ENCODE assay signal across 8 cellular contexts in genomic region chr16:981695-982151, GRCh38. TPM values are rescaled to one million over a fixed set of nuclear protein-coding genes. Genes with fewer than 3 reads are reported as not detected.
DNase-seq lines count a peak whose midpoint lies in the region; ATAC-seq and TF ChIP-seq lines count a peak whose summit lies in the region.

SOX8 (plus strand) TSS chr16:981770; CDS start chr16:981923, 153 bp downstream.

- no peaks in the 10 kb centered on the region for H3K36me3 ChIP-seq in aorta (ENCODE audit: control insufficient read depth in 1 of 2, insufficient read depth in 2 of 2, low read length in 1 of 2)

- H3K36me3 Mint-ChIP-seq in stimulated activated naive CD8-positive, alpha-beta T cell treated with anti-CD3 and anti-CD28 coated beads, Interleukin-15, Interleukin-2, amounts not matched to agents 100 ng/mL and 50 ng/mL, for 24 hours (ENCODE audit: low read depth), result no peaks in the 10 kb centered on the region

- ATAC-seq in stimulated activated naive CD8-positive, alpha-beta T cell treated with anti-CD3 and anti-CD28 coated beads, Interleukin-15, Interleukin-2, amounts not matched to agents 100 U/mL and 50 U/mL, for 24 hours, result no peak
- no peak for ATAC-seq in aorta (ENCODE audit: low FRiP score)
- ATAC-seq in GM18505 (IDR thresholded peaks at IDR 0.05; ENCODE audit: unreplicated experiment), result no peak
- ATAC-seq in GM21619 (IDR thresholded peaks at IDR 0.05; ENCODE audit: unreplicated experiment), result no peak

- TF ChIP-seq POLR2A in GM18505 (IDR thresholded peaks at IDR 0.05; ENCODE audit: borderline replicate concordance, extremely low read depth, insufficient read depth, insufficient read length), result no peak

- peak within 1 kb of the TSS; percentile 43 for H3K4me3 ChIP-seq in choroid plexus epithelial cell (ENCODE audit: low read depth, low read length)
- H3K4me3 ChIP-seq in aorta (ENCODE audit: low read length in 2 of 2), result peak within 1 kb of the TSS; percentile 33 to 43

- WGBS in aorta, 2 donors, result 1 to 2% methylated on average over 31 to 80 of the region's 80 CpGs

- H3K27ac ChIP-seq in aorta (ENCODE audit: low read depth in 1 of 2, low read length in 2 of 2), result no peak within 1 kb of the TSS

- H3K4me1 Mint-ChIP-seq in stimulated activated naive CD8-positive, alpha-beta T cell treated with anti-CD3 and anti-CD28 coated beads, Interleukin-15, Interleukin-2, amounts not matched to agents 100 ng/mL and 50 ng/mL, for 24 hours (ENCODE audit: low read depth), result peaks cover 11% of the 10 kb centered on the region

- intact Hi-C loops in aorta (cut with DNase I), result no loop called here

- TF ChIP-seq CTCF in choroid plexus epithelial cell (conservative IDR thresholded peaks at IDR 0.05; ENCODE audit: low read depth, low read length), result no peak

- no peak for DNase-seq in stimulated activated naive CD8-positive, alpha-beta T cell treated with anti-CD3 and anti-CD28 coated beads, Interleukin-15, Interleukin-2, amounts not matched to agents 100 U/mL and 50 U/mL, for 24 hours
- DNase-seq in choroid plexus epithelial cell (ENCODE audit: low read depth) (no peak), myocyte (ENCODE audit: low read depth) (no peak), aorta (peak in 1 of 2 donors; percentile 66), NCI-H2107 (lab: John Stamatoyannopoulos, UW) (no peak)

- H3K4me3 Mint-ChIP-seq in stimulated activated naive CD8-positive, alpha-beta T cell treated with anti-CD3 and anti-CD28 coated beads, Interleukin-15, Interleukin-2, amounts not matched to agents 100 ng/mL and 50 ng/mL, for 24 hours, result peak within 1 kb of the TSS; percentile 74

- peaks cover 4% of the 10 kb centered on the region for H3K27me3 Mint-ChIP-seq in stimulated activated naive CD8-positive, alpha-beta T cell treated with anti-CD3 and anti-CD28 coated beads, Interleukin-15, Interleukin-2, amounts not matched to agents 100 ng/mL and 50 ng/mL, for 24 hours

- no peaks in the 10 kb centered on the region for H3K4me1 ChIP-seq in aorta (ENCODE audit: control insufficient read depth in 1 of 2, insufficient read depth in 2 of 2, low read length in 2 of 2)

- no peaks in the 10 kb centered on the region for H3K9me3 ChIP-seq in aorta (ENCODE audit: control insufficient read depth, low read length)

- no peaks in the 10 kb centered on the region for H3K27me3 ChIP-seq in aorta (ENCODE audit: control insufficient read depth in 1 of 2, insufficient read depth in 2 of 2, low read length in 1 of 2)

- no peaks in the 10 kb centered on the region for H3K9me3 Mint-ChIP-seq in stimulated activated naive CD8-positive, alpha-beta T cell treated with anti-CD3 and anti-CD28 coated beads, Interleukin-15, Interleukin-2, amounts not matched to agents 100 ng/mL and 50 ng/mL, for 24 hours

- H3K27ac Mint-ChIP-seq in stimulated activated naive CD8-positive, alpha-beta T cell treated with anti-CD3 and anti-CD28 coated beads, Interleukin-15, Interleukin-2, amounts not matched to agents 100 ng/mL and 50 ng/mL, for 24 hours, result no peak within 1 kb of the TSS

RNA-seq across cellular contexts. Expression of gene SOX8, which starts in this region (rescaled TPM):
- total RNA-seq in myocyte (53.9 and 116 TPM in 2 replicates), aorta (1 to 10 TPM; 2.2 to 7.0 TPM)
- polyA plus RNA-seq in myocyte (2012), result 18.8 TPM
- 1 to 10 TPM; 1.0 to 5.7 TPM for polyA plus RNA-seq in aorta
